ENCODE assay signal across 11 cellular contexts in the genomic region with DNA sequence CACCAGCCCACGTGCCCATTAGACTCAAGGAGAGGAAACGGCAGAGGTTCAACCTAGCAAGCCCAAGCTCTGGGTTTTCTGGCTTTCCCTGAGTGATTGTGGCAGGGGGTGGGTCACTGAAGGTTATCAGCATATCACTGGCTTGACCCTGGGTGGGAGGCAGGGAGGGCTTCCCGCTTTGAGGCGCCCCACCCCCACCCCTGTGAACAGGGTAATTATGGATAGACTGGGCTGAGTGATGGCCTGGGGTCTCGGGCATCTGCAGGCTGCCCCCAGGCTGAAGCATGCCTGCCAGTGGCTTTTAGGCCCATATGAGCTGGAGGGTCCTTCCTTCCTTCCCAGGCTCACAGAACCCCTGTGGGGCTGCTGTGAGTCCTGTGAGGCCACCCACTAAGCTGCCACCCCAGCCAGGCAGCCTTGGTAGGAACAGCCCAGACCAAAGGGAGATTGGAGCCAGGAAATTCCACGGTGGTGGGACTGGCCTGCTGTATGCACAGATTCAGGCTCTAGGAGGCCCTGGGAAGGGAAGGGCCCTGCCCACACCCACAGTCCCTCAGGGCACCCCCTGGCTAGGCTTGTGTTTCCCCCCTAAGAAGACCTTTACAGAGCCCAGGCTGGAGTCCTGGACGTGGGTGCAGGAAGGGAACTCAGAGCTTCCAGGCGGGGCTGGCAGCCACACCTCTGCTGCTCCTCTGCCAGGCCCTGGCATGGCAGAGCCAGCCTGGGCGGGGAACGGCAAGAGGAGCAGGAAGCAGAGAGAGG. TPM values are rescaled to one million over a fixed set of nuclear protein-coding genes. Genes with fewer than 3 reads are reported as not detected.
A peak's percentile ranks its signal among the peaks of the same experiment; 100 is the strongest.
DNase-seq lines count a peak whose midpoint lies in the region; ATAC-seq, FAIRE-seq and TF ChIP-seq lines count a peak whose summit lies in the region.
"Had no signal": no experiment of that assay in that cellular context is flagged by ENCODE, and none has a peak within 500 bp of the region (broad histone marks: within the 10 kb centered on the region; RNA-seq: fewer than 3 reads in every experiment).

No MANE protein-coding gene starts in this region.

- FAIRE-seq in H54 (lab: Jason Lieb, UNC) = no peak
- FAIRE-seq: bronchial epithelial cell had no signal

- H3K36me3 Mint-ChIP-seq in glutamatergic neuron (ENCODE audit: unreplicated experiment) = no peaks in the 10 kb centered on the region

- intact Hi-C loops in sigmoid colon (cut with DNase I) = no loop called here

- no peak overlapping the region for H3K9ac ChIP-seq in SK-N-MC (ENCODE audit: insufficient read length)

- DNase-seq in H54 (ENCODE audit: insufficient read length, low spot score) (peak; percentile 82), SK-N-MC (ENCODE audit: low read depth, low spot score) (no peak), glutamatergic neuron (peak; percentile 26), sigmoid colon (peak; percentile 65), SKM-1 treated with dmso at 0.1 percent for 144 hours (lab: John Stamatoyannopoulos, UW; ENCODE audit: unreplicated experiment) (no peak), NCI-H524 (lab: John Stamatoyannopoulos, UW) (no peak)
- no peak for DNase-seq in activated CD4-positive, alpha-beta T cell treated with anti-CD3 and anti-CD28 coated beads, Interleukin-2, amount 50 U/mL, for 1 hour

- no peak for TF ChIP-seq EP300 in sigmoid colon (IDR thresholded peaks at IDR 0.05)

- no peaks in the 10 kb centered on the region for H3K9me3 Mint-ChIP-seq in glutamatergic neuron (ENCODE audit: unreplicated experiment)
- H3K9me3 Mint-ChIP-seq: T-helper 1 cell treated with Interleukin-12 subunit alpha and Interleukin-12 subunit beta and Interleukin-4 antibody, amounts not matched to agents 30 μg/mL and 1 μg/mL, for 36 hours had no signal

- peaks cover 0 to 27% (median 16%) of the 10 kb centered on the region in 4 donors for H3K4me1 ChIP-seq in sigmoid colon

- H3K27me3 ChIP-seq in sigmoid colon = no peaks in the 10 kb centered on the region

- 43 to 66% methylated on average over 10 of the region's 10 CpGs for WGBS in sigmoid colon, 2 donors

- TF ChIP-seq POLR2A in H54 (IDR thresholded peaks at IDR 0.05; ENCODE audit: low read depth, low read length) = 0 out of 2 replicates have a peak, but pooled peaks have one; percentile 23
- TF ChIP-seq POLR2A in sigmoid colon (IDR thresholded peaks at IDR 0.05) = no peak

- TF ChIP-seq CTCF in glutamatergic neuron (IDR thresholded peaks at IDR 0.05; ENCODE audit: partially characterized antibody, unreplicated experiment) (no peak), sigmoid colon (IDR thresholded peaks at IDR 0.05) (no peak)

- H3K27ac Mint-ChIP-seq in glutamatergic neuron (ENCODE audit: unreplicated experiment) = no peak overlapping the region
- H3K27ac Mint-ChIP-seq: T-helper 1 cell treated with Interleukin-12 subunit alpha and Interleukin-12 subunit beta and Interleukin-4 antibody, amounts not matched to agents 30 μg/mL and 1 μg/mL, for 36 hours had no signal

- no peak for ATAC-seq in HG02623 (IDR thresholded peaks at IDR 0.05; ENCODE audit: unreplicated experiment)

- H3K4me3 ChIP-seq in SK-N-MC (no peak overlapping the region), sigmoid colon (no peak overlapping the region)

- H3K36me3 ChIP-seq in SK-N-MC (ENCODE audit: insufficient read depth, low read length) (no peaks in the 10 kb centered on the region), sigmoid colon (no peaks in the 10 kb centered on the region)

- H3K9me3 ChIP-seq in SK-N-MC (ENCODE audit: low read depth, low read length) (no peaks in the 10 kb centered on the region), sigmoid colon (no peaks in the 10 kb centered on the region)

- peak overlapping the region; percentile 91; the same call in 1 of the 2 replicates for H3K27ac ChIP-seq in SK-N-MC
- H3K27ac ChIP-seq in sigmoid colon = peak overlapping the region in 1 of 4 donors; percentile 26

- no peak overlapping the region for H3K4me3 Mint-ChIP-seq in glutamatergic neuron (ENCODE audit: unreplicated experiment)
- H3K4me3 Mint-ChIP-seq: T-helper 1 cell treated with Interleukin-12 subunit alpha and Interleukin-12 subunit beta and Interleukin-4 antibody, amounts not matched to agents 30 μg/mL and 1 μg/mL, for 36 hours had no signal

- no peaks in the 10 kb centered on the region for H3K4me1 Mint-ChIP-seq in glutamatergic neuron (ENCODE audit: low read depth, unreplicated experiment)

- no peaks in the 10 kb centered on the region for H3K27me3 Mint-ChIP-seq in glutamatergic neuron (ENCODE audit: unreplicated experiment)

RNA-seq across cellular contexts. Expression of a gene that starts 33.2 kb away (rescaled TPM):
- total RNA-seq in glutamatergic neuron (ENCODE audit: unreplicated experiment) (3.0 TPM), sigmoid colon (1 to 10 TPM in 1 of 4 donors, under 1 TPM in 2, not detected in 1; 0.16 to 1.4 (median 0.27) TPM)
- polyA plus RNA-seq in sigmoid colon = 10 to 100 TPM; 21.7 to 30.0 (median 21.8) TPM
- total RNA-seq: LHCN-M2 had no signal

RNA-seq across cellular contexts. Expression of a gene that starts 55.6 kb away (rescaled TPM):
- total RNA-seq in glutamatergic neuron (ENCODE audit: unreplicated experiment) (2.5 TPM), sigmoid colon (1 to 10 TPM in 2 of 4 donors, under 1 TPM in 2; 0.81 to 1.4 (median 1.0) TPM)
- 1 to 10 TPM; 1.2 to 1.7 (median 1.2) TPM for polyA plus RNA-seq in sigmoid colon

RNA-seq across cellular contexts. Expression of a gene that starts 57.5 kb away (rescaled TPM):
- total RNA-seq in glutamatergic neuron (ENCODE audit: unreplicated experiment) (not detected), sigmoid colon (1 to 10 TPM; 1.5 to 6.6 (median 4.1) TPM)
- 1 to 10 TPM in 2 of 3 donors, under 1 TPM in 1; 0.46 to 3.1 (median 2.4) TPM for polyA plus RNA-seq in sigmoid colon
- total RNA-seq: bronchial epithelial cell, LHCN-M2 had no signal

Comparison
In these comparisons a context has a peak if more than half of its experiments do, and no peak if none do; other contexts are left out.
1. DNase-seq: peak in H54 (single experiment), glutamatergic neuron (single experiment) and sigmoid colon (single experiment); none in SK-N-MC (single experiment), activated CD4-positive, alpha-beta T cell treated with anti-CD3 and anti-CD28 coated beads, Interleukin-2, amount 50 U/mL, for 1 hour (single experiment), SKM-1 treated with dmso at 0.1 percent for 144 hours (single experiment) and NCI-H524 (0 of 2).